Comparison of ENCODE assay signal across 8 cellular contexts in the genomic region with DNA sequence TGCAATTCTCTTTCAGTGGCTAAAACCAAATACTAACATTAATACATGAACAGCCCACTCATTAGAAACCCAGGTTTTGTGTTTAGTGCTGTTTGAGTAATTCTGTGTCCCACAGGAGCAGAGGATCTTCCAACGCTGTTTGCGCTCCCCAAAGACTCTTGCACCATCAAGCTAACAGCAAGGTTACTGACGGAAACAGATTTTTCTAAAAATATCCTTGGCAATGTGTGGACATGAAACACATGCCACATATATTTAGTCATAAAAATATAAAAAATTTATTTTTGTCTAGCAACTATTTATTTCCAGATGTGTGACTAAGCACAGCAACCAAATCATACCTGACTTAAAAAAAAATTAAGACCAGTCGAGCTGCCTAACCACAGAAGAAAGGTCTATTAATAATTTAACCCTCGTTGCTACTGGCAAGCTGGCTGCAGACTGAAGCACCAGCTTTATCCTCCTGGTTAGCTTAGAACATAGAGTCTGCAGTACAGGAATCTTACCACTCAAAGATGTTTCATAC.
DNase-seq lines count a peak whose midpoint lies in the region; ATAC-seq and TF ChIP-seq lines count a peak whose summit lies in the region.

No MANE protein-coding gene starts in this region.

- H3K4me3 ChIP-seq in AG09309 (ENCODE audit: control insufficient read depth, low read depth, low read length) = no peak overlapping the region
- H3K4me3 ChIP-seq in fibroblast of lung (replicated peaks in 1 of 4; ENCODE audit: control extremely low read depth in 1 of 4, insufficient read depth in 1 of 4, low read depth in 3 of 4, low read length in 4 of 4) = no peak overlapping the region
- no peak overlapping the region for H3K4me3 ChIP-seq in dorsolateral prefrontal cortex
- H3K4me3 ChIP-seq in neuronal stem cell (ENCODE audit: low read length in 2 of 2) = no peak overlapping the region

- no peak overlapping the region for H2AK5ac ChIP-seq in neuronal stem cell (ENCODE audit: low read depth, low read length)

- DNase-seq in AG09309 (ENCODE audit: low read depth) (peak; percentile 89), fibroblast of lung (ENCODE audit: low read depth in 2 of 2) (peak; percentile 89 to 91), dorsolateral prefrontal cortex (no peak), neuronal stem cell (ENCODE audit: low spot score) (no peak), nephron progenitor cell (no peak), DMS53 treated with DMSO at 0.1 percent for 48 hours (lab: John Stamatoyannopoulos, UW; ENCODE audit: unreplicated experiment) (no peak)

- no peak overlapping the region for H3K9ac ChIP-seq in fibroblast of lung (ENCODE audit: insufficient read depth, low read length)
- no peak overlapping the region for H3K9ac ChIP-seq in neuronal stem cell (ENCODE audit: low read depth, low read length, poor library complexity)

- no peak overlapping the region for H2AFZ ChIP-seq in fibroblast of lung (ENCODE audit: low read length)
- H2AFZ ChIP-seq in neuronal stem cell (ENCODE audit: low read length) = no peak overlapping the region

- H3K9me3 Mint-ChIP-seq in nephron progenitor cell = peaks cover 14% of the 10 kb centered on the region

- H3K27ac ChIP-seq in fibroblast of lung (ENCODE audit: insufficient read depth, low read length) = peak overlapping the region; percentile 45
- peak overlapping the region in 1 of 59 donors; percentile 68 for H3K27ac ChIP-seq in dorsolateral prefrontal cortex
- H3K27ac ChIP-seq in neuronal stem cell (replicated peaks; ENCODE audit: low read length) = no peak overlapping the region

- no peak overlapping the region for H2BK12ac ChIP-seq in neuronal stem cell (ENCODE audit: low read length)

- no peak overlapping the region for H2BK5ac ChIP-seq in neuronal stem cell (ENCODE audit: low read length)

- H3K4me2 ChIP-seq in fibroblast of lung (ENCODE audit: extremely low read depth, insufficient read depth, low read length) = peak overlapping the region; percentile 55
- no peak overlapping the region for H3K4me2 ChIP-seq in neuronal stem cell (ENCODE audit: insufficient read depth, low read length, poor library complexity, severe bottlenecking)

- H3K79me2 ChIP-seq in fibroblast of lung (ENCODE audit: control insufficient read depth, insufficient read depth, low read length) = no peaks in the 10 kb centered on the region

- no peak overlapping the region for H3K4me3 Mint-ChIP-seq in nephron progenitor cell

- no peak overlapping the region for H3K14ac ChIP-seq in neuronal stem cell (ENCODE audit: low read length)

- no peaks in the 10 kb centered on the region for H3K27me3 Mint-ChIP-seq in nephron progenitor cell (ENCODE audit: low read depth, poor library complexity)

- no peaks in the 10 kb centered on the region for H4K20me1 ChIP-seq in fibroblast of lung (ENCODE audit: control insufficient read depth, extremely low read depth, insufficient read depth, low read length)

- no peaks in the 10 kb centered on the region for H3K9me3 ChIP-seq in fibroblast of lung (ENCODE audit: control insufficient read depth, insufficient read depth, low read depth, low read length)
- peaks cover 0 to 6% of the 10 kb centered on the region in 2 donors for H3K9me3 ChIP-seq in neuronal stem cell (replicated peaks in 1 of 2; ENCODE audit: control insufficient read depth in 2 of 2, insufficient read depth in 1 of 2, low read depth in 1 of 2, low read length in 2 of 2)

- no peaks in the 10 kb centered on the region for H3K4me1 ChIP-seq in fibroblast of lung (ENCODE audit: control insufficient read depth, extremely low read depth, insufficient read depth, low read length)
- no peaks in the 10 kb centered on the region for H3K4me1 ChIP-seq in neuronal stem cell (ENCODE audit: control insufficient read depth in 2 of 2, insufficient read depth in 1 of 2, low read depth in 1 of 2, low read length in 2 of 2)

- H4K91ac ChIP-seq in neuronal stem cell (ENCODE audit: low read depth, low read length, poor library complexity) = no peak overlapping the region

- ATAC-seq in GM19467 (IDR thresholded peaks at IDR 0.05; ENCODE audit: unreplicated experiment) = peak; percentile 68
- peak; percentile 76 for ATAC-seq in HG03378 (IDR thresholded peaks at IDR 0.05; ENCODE audit: unreplicated experiment)

- WGBS in neuronal stem cell (ENCODE audit: extremely low coverage in 2 of 2, insufficient read length in 2 of 2, insufficient replicate concordance in 1 of 2), 2 donors = no CpG with 5 or more reads among the region's 5 CpGs

- H3K4ac ChIP-seq in neuronal stem cell (ENCODE audit: low read length) = no peak overlapping the region

- no peak overlapping the region for H2BK120ac ChIP-seq in neuronal stem cell (ENCODE audit: low read depth, low read length)

- no peak overlapping the region for H4K8ac ChIP-seq in neuronal stem cell (ENCODE audit: low read depth, low read length)

- H3K36me3 Mint-ChIP-seq in nephron progenitor cell (ENCODE audit: low read depth) = no peaks in the 10 kb centered on the region

- no peak for TF ChIP-seq CTCF in AG09309 (IDR thresholded peaks at IDR 0.05; ENCODE audit: control insufficient read depth, insufficient read depth, low read depth, low read length, missing control alignments)
- TF ChIP-seq CTCF in fibroblast of lung (conservative IDR thresholded peaks at IDR 0.05 in 1 of 2, IDR thresholded peaks at IDR 0.05 in 1 of 2; ENCODE audit: low read depth in 1 of 2, low read length in 2 of 2) = no peak
- TF ChIP-seq CTCF in dorsolateral prefrontal cortex (IDR thresholded peaks at IDR 0.05 in 54 of 56, conservative IDR thresholded peaks at IDR 0.05 in 2 of 56; ENCODE audit: low read depth in 1 of 56, partially characterized antibody in 56 of 56) = no peak
- no peak for TF ChIP-seq CTCF in nephron progenitor cell (IDR thresholded peaks at IDR 0.05)

- no peak overlapping the region for H3K27ac Mint-ChIP-seq in nephron progenitor cell

- H3K4me1 Mint-ChIP-seq in nephron progenitor cell = no peaks in the 10 kb centered on the region

- H3K18ac ChIP-seq in neuronal stem cell (ENCODE audit: low read length) = no peak overlapping the region

- H3K23ac ChIP-seq in neuronal stem cell (ENCODE audit: low read depth, low read length, poor library complexity) = no peak overlapping the region

- H3K79me1 ChIP-seq in neuronal stem cell (ENCODE audit: low read depth, low read length) = no peaks in the 10 kb centered on the region

- intact Hi-C loops in dorsolateral prefrontal cortex (cut with DNase I) = loop anchor here (2.0 to 5.0 kb wide), 4 partner anchors 594 to 989 kb away; no protein-coding TSS in a partner anchor

- no peak overlapping the region for H2BK15ac ChIP-seq in neuronal stem cell (ENCODE audit: low read length)

- H3K27me3 ChIP-seq in fibroblast of lung (ENCODE audit: control insufficient read depth, insufficient read depth, low read length) (no peaks in the 10 kb centered on the region), dorsolateral prefrontal cortex (no peaks in the 10 kb centered on the region), neuronal stem cell (ENCODE audit: control insufficient read depth in 3 of 3, insufficient read depth in 3 of 3, low read depth in 1 of 3, low read length in 3 of 3) (no peaks in the 10 kb centered on the region)

- H3K36me3 ChIP-seq in fibroblast of lung (ENCODE audit: control insufficient read depth, insufficient read depth, low read length) (no peaks in the 10 kb centered on the region), neuronal stem cell (replicated peaks in 1 of 2; ENCODE audit: control insufficient read depth in 2 of 2, insufficient read depth in 2 of 2, low read length in 2 of 2) (no peaks in the 10 kb centered on the region)

Comparison
In these comparisons a context has a peak if more than half of its experiments do, and no peak if none do; other contexts are left out.
1. DNase-seq: peak in AG09309 (single experiment) and fibroblast of lung (2 of 2); none in dorsolateral prefrontal cortex (0 of 10), neuronal stem cell (single experiment), nephron progenitor cell (single experiment) and DMS53 treated with DMSO at 0.1 percent for 48 hours (single experiment).